8 cellular contexts compared by ENCODE assay signal in the genomic region with DNA sequence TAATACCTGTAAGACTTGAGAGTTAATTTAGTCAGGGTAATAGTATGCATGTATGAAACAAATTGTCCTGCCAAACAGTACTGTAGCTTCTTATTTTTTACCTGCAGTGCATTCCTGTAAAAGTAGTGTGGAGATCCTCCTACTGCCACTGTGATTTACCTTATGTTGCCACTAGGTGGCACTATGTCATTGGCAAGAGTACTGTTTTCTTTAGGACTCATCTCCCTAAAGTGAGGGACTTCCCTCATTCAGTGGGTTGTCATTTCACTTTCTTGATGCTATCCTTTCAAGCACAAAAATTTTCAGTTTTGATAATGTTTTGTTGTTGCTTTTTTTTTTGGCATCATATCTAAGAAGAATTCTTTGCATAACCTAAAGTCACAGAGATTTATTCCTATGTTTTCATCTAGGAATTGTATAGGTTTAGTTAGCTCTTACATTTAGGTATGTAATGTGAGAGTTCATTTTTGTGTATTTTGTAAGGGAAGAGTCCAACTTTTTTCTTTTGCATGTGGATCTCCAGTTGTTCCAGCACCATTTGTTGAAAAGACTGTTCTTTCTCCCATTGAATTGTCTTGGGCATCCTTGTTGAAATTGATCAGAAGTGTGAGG.
DNase-seq lines count a peak whose midpoint lies in the region; ATAC-seq, FAIRE-seq and TF ChIP-seq lines count a peak whose summit lies in the region.

No MANE protein-coding gene starts in this region.

- ATAC-seq in GM18517 (IDR thresholded peaks at IDR 0.05; ENCODE audit: unreplicated experiment) (peak; percentile 66), HG03159 (IDR thresholded peaks at IDR 0.05; ENCODE audit: unreplicated experiment) (peak; percentile 72)
- peak; percentile 91 for ATAC-seq in stimulated activated naive CD8-positive, alpha-beta T cell treated with anti-CD3 and anti-CD28 coated beads, Interleukin-15, amount 100 ng/mL, for 72 hours

- H3K9me3 Mint-ChIP-seq in stimulated activated naive CD8-positive, alpha-beta T cell treated with anti-CD3 and anti-CD28 coated beads, Interleukin-15, amount 100 ng/mL, for 72 hours, result no peaks in the 10 kb centered on the region

- TF ChIP-seq CTCF in AG09319 (IDR thresholded peaks at IDR 0.05; ENCODE audit: low read depth, low read length), result peak; percentile 64

- H3K4me3 Mint-ChIP-seq in stimulated activated naive CD8-positive, alpha-beta T cell treated with anti-CD3 and anti-CD28 coated beads, Interleukin-15, amount 100 ng/mL, for 72 hours, result no peak overlapping the region

- DNase-seq in AG09319 (ENCODE audit: extremely low read depth, low read depth) (peak; percentile 31), NCI-H460 (ENCODE audit: extremely low read depth, low read depth) (peak; percentile 78), myocyte (ENCODE audit: low read depth) (peak; percentile 83)
- peak; percentile 48 to 72 for DNase-seq in activated CD4-positive, alpha-beta T cell treated with anti-CD3 and anti-CD28 coated beads for 4 hours
- peak; percentile 67 to 68 for DNase-seq in stimulated activated naive CD8-positive, alpha-beta T cell treated with anti-CD3 and anti-CD28 coated beads, Interleukin-15, amount 100 ng/mL, for 72 hours

- no peaks in the 10 kb centered on the region for H3K27me3 Mint-ChIP-seq in stimulated activated naive CD8-positive, alpha-beta T cell treated with anti-CD3 and anti-CD28 coated beads, Interleukin-15, amount 100 ng/mL, for 72 hours

- no peak overlapping the region for H3K27ac Mint-ChIP-seq in stimulated activated naive CD8-positive, alpha-beta T cell treated with anti-CD3 and anti-CD28 coated beads, Interleukin-15, amount 100 ng/mL, for 72 hours

- peaks cover 74% of the 10 kb centered on the region for H3K4me1 Mint-ChIP-seq in stimulated activated naive CD8-positive, alpha-beta T cell treated with anti-CD3 and anti-CD28 coated beads, Interleukin-15, amount 100 ng/mL, for 72 hours

- FAIRE-seq in endometrium (lab: Jason Lieb, UNC), result peak; percentile 94

Comparison
In these comparisons a context has a peak if more than half of its experiments do, and no peak if none do; other contexts are left out.
1. Peak in every context shown above with its lines: DNase-seq and ATAC-seq.
2. DNase-seq: peak in every context shown above with its lines; median percentile 83 in myocyte; 78 in NCI-H460; 68 in stimulated activated naive CD8-positive, alpha-beta T cell treated with anti-CD3 and anti-CD28 coated beads, Interleukin-15, amount 100 ng/mL, for 72 hours; 60 in activated CD4-positive, alpha-beta T cell treated with anti-CD3 and anti-CD28 coated beads for 4 hours; 31 in AG09319.